In genomic region chr19:46350758-46351159, GRCh38 we compare ENCODE assay signal across 10 cellular contexts. TPM values are rescaled to one million over a fixed set of nuclear protein-coding genes. Genes with fewer than 3 reads are reported as not detected.
A peak's percentile ranks its signal among the peaks of the same experiment; 100 is the strongest.
DNase-seq lines count a peak whose midpoint lies in the region; ATAC-seq, FAIRE-seq and TF ChIP-seq lines count a peak whose summit lies in the region.
"Had no signal": no experiment of that assay in that cellular context is flagged by ENCODE, and none has a peak within 500 bp of the region (broad histone marks: within the 10 kb centered on the region; RNA-seq: fewer than 3 reads in every experiment).

No MANE protein-coding gene starts in this region.

- peak overlapping the region; percentile 76 for H3K27ac ChIP-seq in keratinocyte (ENCODE audit: control insufficient read depth, insufficient read depth, low read length)
- peak overlapping the region; percentile 69 to 71 for H3K27ac ChIP-seq in tibial artery

- TF ChIP-seq CTCF in keratinocyte (optimal IDR thresholded peaks at IDR 0.05 in 1 of 3, IDR thresholded peaks at IDR 0.05 in 1 of 3, conservative IDR thresholded peaks at IDR 0.05 in 1 of 3; ENCODE audit: extremely low read depth in 1 of 3, insufficient read depth in 2 of 3, low read length in 3 of 3): no peak
- no peak for TF ChIP-seq CTCF in tibial artery (IDR thresholded peaks at IDR 0.05)

- peaks cover 7% of the 10 kb centered on the region for H4K20me1 ChIP-seq in keratinocyte (ENCODE audit: control insufficient read depth, extremely low read depth, insufficient read depth, low read length)

- ATAC-seq in GM18520 (IDR thresholded peaks at IDR 0.05; ENCODE audit: unreplicated experiment) (no peak), HG03280 (IDR thresholded peaks at IDR 0.05; ENCODE audit: unreplicated experiment) (no peak)

- no peaks in the 10 kb centered on the region for H3K9me3 Mint-ChIP-seq in activated T-cell treated with anti-CD3 and anti-CD28 coated beads, Interleukin-2, amount 50 U/mL, for 24 hours
- H3K9me3 Mint-ChIP-seq: endodermal cell had no signal

- H3K4me3 ChIP-seq in keratinocyte (ENCODE audit: control insufficient read depth in 2 of 3, extremely low read depth in 1 of 3, insufficient read depth in 2 of 3, low read depth in 1 of 3, low read length in 3 of 3) (peak overlapping the region in 2 of 3 experiments; percentile 18 to 37), tibial artery (no peak overlapping the region)

- H3K27ac Mint-ChIP-seq in activated T-cell treated with anti-CD3 and anti-CD28 coated beads, Interleukin-2, amount 50 U/mL, for 24 hours: peak overlapping the region; percentile 96

- no peaks in the 10 kb centered on the region for H3K27me3 Mint-ChIP-seq in activated T-cell treated with anti-CD3 and anti-CD28 coated beads, Interleukin-2, amount 50 U/mL, for 24 hours

- intact Hi-C loops in tibial artery (cut with DNase I; ENCODE audit: low total_unique reads): no loop called here

- no peaks in the 10 kb centered on the region for H3K9me3 ChIP-seq in keratinocyte (ENCODE audit: control insufficient read depth, low read depth, low read length)
- no peaks in the 10 kb centered on the region for H3K9me3 ChIP-seq in tibial artery

- dilution Hi-C loops in keratinocyte (cut with MboI; ENCODE audit: extremely low pct_ligation_motif_present, low sequenced_read_pairs): no loop called here

- H3K9me1 ChIP-seq in keratinocyte (ENCODE audit: control insufficient read depth, extremely low read depth, insufficient read depth, low read length): peaks cover 13% of the 10 kb centered on the region

- H3K9ac ChIP-seq in keratinocyte (ENCODE audit: control insufficient read depth, extremely low read depth, insufficient read depth, low read length): peak overlapping the region; percentile 62

- peak; percentile 64 for DNase-seq in activated T-cell treated with anti-CD3 and anti-CD28 coated beads, Interleukin-2, amount 50 U/mL, for 24 hours
- no peak for DNase-seq in activated T-cell treated with anti-CD3 and anti-CD28 coated beads for 4 hours
- DNase-seq in activated CD8-positive, alpha-beta memory T cell treated with anti-CD3 and anti-CD28 coated beads, Interleukin-2, amount 50 U/mL, for 48 hours: peak; percentile 64
- no peak for DNase-seq in keratinocyte (ENCODE audit: low read depth, low spot score)
- no peak for DNase-seq in tibial artery
- DNase-seq in SHP77 treated with DMSO at 0.1 percent for 48 hours (lab: John Stamatoyannopoulos, UW): no peak
- DNase-seq: endodermal cell, NCI-H1048 had no signal

- H3K4me3 Mint-ChIP-seq in activated T-cell treated with anti-CD3 and anti-CD28 coated beads, Interleukin-2, amount 50 U/mL, for 24 hours: peak overlapping the region; percentile 98
- H3K4me3 Mint-ChIP-seq: endodermal cell had no signal

- no peak overlapping the region for H2AFZ ChIP-seq in keratinocyte (ENCODE audit: control insufficient read depth, low read length)

- no peak for FAIRE-seq in keratinocyte (lab: Jason Lieb, UNC)

- H3K4me1 ChIP-seq in keratinocyte (ENCODE audit: control insufficient read depth, extremely low read depth, insufficient read depth, low read length): peaks cover 47% of the 10 kb centered on the region
- peaks cover 6 to 59% (median 52%) of the 10 kb centered on the region in 4 donors for H3K4me1 ChIP-seq in tibial artery

- no peaks in the 10 kb centered on the region for H3K27me3 ChIP-seq in keratinocyte (ENCODE audit: control insufficient read depth, extremely low read depth, insufficient read depth, low read length)
- H3K27me3 ChIP-seq in tibial artery: no peaks in the 10 kb centered on the region

- H3K79me2 ChIP-seq in keratinocyte (ENCODE audit: control insufficient read depth, insufficient read depth, low read length): peaks cover 60% of the 10 kb centered on the region

- peaks cover 13 to 24% of the 10 kb centered on the region in 2 experiments for H3K36me3 ChIP-seq in keratinocyte (ENCODE audit: control insufficient read depth in 2 of 2, extremely low read depth in 1 of 2, insufficient read depth in 2 of 2, low read length in 2 of 2)
- peaks cover 23 to 32% (median 25%) of the 10 kb centered on the region in 3 donors for H3K36me3 ChIP-seq in tibial artery

- peaks cover 82% of the 10 kb centered on the region for H3K36me3 Mint-ChIP-seq in activated T-cell treated with anti-CD3 and anti-CD28 coated beads, Interleukin-2, amount 50 U/mL, for 24 hours (ENCODE audit: low read depth)

- peaks cover 63% of the 10 kb centered on the region for H3K4me1 Mint-ChIP-seq in activated T-cell treated with anti-CD3 and anti-CD28 coated beads, Interleukin-2, amount 50 U/mL, for 24 hours (ENCODE audit: low read depth)

- H3K4me2 ChIP-seq in keratinocyte (ENCODE audit: control insufficient read depth, extremely low read depth, insufficient read depth, low read depth, low read length): peak overlapping the region; percentile 75

RNA-seq across cellular contexts. Expression of gene PPP5C, which starts 3.9 kb away (rescaled TPM):
- polyA plus RNA-seq in keratinocyte: 89.2 to 106 TPM (median 97.5 TPM) in 3 replicates
- 20.2 TPM for polyA plus RNA-seq in keratinocyte (2011; ENCODE audit: low read depth)
- 76.7 and 83.1 TPM in 2 replicates for polyA plus RNA-seq in keratinocyte (2011; cell fraction: cytosol; rRNA removed)
- 142 and 156 TPM in 2 replicates for polyA plus RNA-seq in keratinocyte (2011; cell fraction: nucleus; rRNA removed)
- polyA plus RNA-seq in keratinocyte (2012; ENCODE audit: low replicate concordance): 31.9 and 57.9 TPM in 2 replicates
- 82.3 to 116 TPM (median 108 TPM) in 3 replicates for polyA minus RNA-seq in keratinocyte
- polyA minus RNA-seq in keratinocyte (2011; cell fraction: cytosol; rRNA and poly(A)+ RNA removed): 57.7 TPM
- polyA minus RNA-seq in keratinocyte (2011; cell fraction: nucleus; rRNA and poly(A)+ RNA removed): 65.5 and 83.8 TPM in 2 replicates

RNA-seq across cellular contexts. Expression of gene HIF3A, which starts 53.9 kb away (rescaled TPM):
- polyA plus RNA-seq in keratinocyte: 0.01 TPM in 1 of 3 replicates, not detected in the others
- polyA plus RNA-seq in keratinocyte (2011; ENCODE audit: low read depth): not detected
- not detected in 2 replicates for polyA plus RNA-seq in keratinocyte (2011; cell fraction: cytosol; rRNA removed)
- polyA plus RNA-seq in keratinocyte (2011; cell fraction: nucleus; rRNA removed): not detected in 2 replicates
- polyA plus RNA-seq in keratinocyte (2012; ENCODE audit: low replicate concordance): not detected in 2 replicates
- polyA minus RNA-seq in keratinocyte: not detected in 3 replicates
- polyA minus RNA-seq in keratinocyte (2011; cell fraction: cytosol; rRNA and poly(A)+ RNA removed): not detected
- not detected in 2 replicates for polyA minus RNA-seq in keratinocyte (2011; cell fraction: nucleus; rRNA and poly(A)+ RNA removed)

Comparison
In these comparisons a context has a peak if more than half of its experiments do, and no peak if none do; other contexts are left out.
1. DNase-seq: peak in activated T-cell treated with anti-CD3 and anti-CD28 coated beads, Interleukin-2, amount 50 U/mL, for 24 hours (single experiment) and activated CD8-positive, alpha-beta memory T cell treated with anti-CD3 and anti-CD28 coated beads, Interleukin-2, amount 50 U/mL, for 48 hours (single experiment); none in activated T-cell treated with anti-CD3 and anti-CD28 coated beads for 4 hours (single experiment), keratinocyte (single experiment), tibial artery (0 of 2) and SHP77 treated with DMSO at 0.1 percent for 48 hours (single experiment).
2. H3K4me3 ChIP-seq: peak in keratinocyte (2 of 3); none in tibial artery (0 of 2).